Comparison of ENCODE assay signal across 25 cellular contexts in genomic region chr6:14192186-14192788, GRCh38.
DNase-seq lines count a peak whose midpoint lies in the region; ATAC-seq, FAIRE-seq and TF ChIP-seq lines count a peak whose summit lies in the region.
"Had no signal": no experiment of that assay in that cellular context is flagged by ENCODE, and none has a peak within 500 bp of the region (broad histone marks: within the 10 kb centered on the region; RNA-seq: fewer than 3 reads in every experiment).

No MANE protein-coding gene starts in this region.

- BruUV-seq in IMR-90 (replicated peaks; lab: Mats Ljungman, UMichigan) = no TSS peak

- H4K20me1 ChIP-seq in IMR-90 (ENCODE audit: insufficient read depth, low read length) (no peaks in the 10 kb centered on the region), H1 (replicated peaks in 1 of 2; ENCODE audit: control insufficient read depth in 1 of 2, insufficient read depth in 2 of 2, low read length in 2 of 2) (no peaks in the 10 kb centered on the region)
- H4K20me1 ChIP-seq: BLaER1 treated with 17β-estradiol and CSF1 and Interleukin-3, amounts not matched to agents 10 nM and 100 nM had no signal

- H2AK5ac ChIP-seq in IMR-90 (ENCODE audit: low read depth, low read length) (no peak overlapping the region), H1 (ENCODE audit: low read depth, low read length) (no peak overlapping the region)

- H3K79me1 ChIP-seq in IMR-90 (ENCODE audit: low read depth in 1 of 2, low read length in 2 of 2) (no peaks in the 10 kb centered on the region), H1 (ENCODE audit: low read depth, low read length) (no peaks in the 10 kb centered on the region)

- H3K4ac ChIP-seq in IMR-90 (ENCODE audit: low read depth, low read length) (no peak overlapping the region), H1 (replicated peaks; ENCODE audit: insufficient read length, low read depth, low read length) (no peak overlapping the region)

- H3K4me2 ChIP-seq in IMR-90 (ENCODE audit: low read depth, low read length) (no peak overlapping the region), H1 (ENCODE audit: insufficient read depth in 1 of 2, low read depth in 2 of 2, low read length in 2 of 2) (no peak overlapping the region)
- H3K4me2 ChIP-seq: BLaER1 treated with 17β-estradiol and CSF1 and Interleukin-3, amounts not matched to agents 10 nM and 100 nM had no signal

- no peak overlapping the region for H2AK9ac ChIP-seq in IMR-90 (replicated peaks; ENCODE audit: low read depth, low read length, poor library complexity)

- POLR2A ChIA-PET in IMR-90 (lab: Charles Lee; ENCODE audit: unreplicated experiment) (no interaction called here), H1 (lab: Charles Lee; ENCODE audit: partially characterized antibody) (no interaction called here)

- no peak overlapping the region for H3K23ac ChIP-seq in IMR-90 (ENCODE audit: low read depth, low read length)
- no peak overlapping the region for H3K23ac ChIP-seq in H1 (ENCODE audit: insufficient read length)

- H3K36me3 ChIP-seq in IMR-90 (ENCODE audit: control insufficient read depth, insufficient read depth, low read length) = no peaks in the 10 kb centered on the region
- H3K36me3 ChIP-seq in H1 (ENCODE audit: control insufficient read depth in 2 of 4, insufficient read depth in 4 of 4, low read length in 3 of 4) = no peaks in the 10 kb centered on the region
- no peaks in the 10 kb centered on the region for H3K36me3 ChIP-seq in MG63
- H3K36me3 ChIP-seq: adrenal gland; BLaER1 treated with 17β-estradiol and CSF1 and Interleukin-3, amounts not matched to agents 10 nM and 100 nM; esophagus squamous epithelium; lower lobe of right lung; upper lobe of right lung had no signal

- ATAC-seq in IMR-90 (ENCODE audit: low read depth) (no peak), left ventricle myocardium superior (peak; percentile 55), GM18868 (IDR thresholded peaks at IDR 0.05; ENCODE audit: unreplicated experiment) (no peak)
- ATAC-seq: lower lobe of right lung; sciatic nerve; stimulated activated effector memory CD8-positive, alpha-beta T cell treated with anti-CD3 and anti-CD28 coated beads, Interleukin-12 subunit alpha, Interleukin-12 subunit beta, amount 100 ng/mL, for 72 hours; T-cell; upper lobe of right lung had no signal

- H3K79me2 ChIP-seq in H1 (ENCODE audit: control insufficient read depth in 1 of 2, insufficient read depth in 2 of 2, low read length in 2 of 2) = no peaks in the 10 kb centered on the region

- TF ChIP-seq POLR2A in IMR-90 (IDR thresholded peaks at IDR 0.05; ENCODE audit: low read depth, low read length) (no peak), H1 (IDR thresholded peaks at IDR 0.05; ENCODE audit: control extremely low read depth in 1 of 2, low read depth in 2 of 2, low read length in 2 of 2) (no peak)

- no peak overlapping the region for H3K4me3 ChIP-seq in AG09309 (ENCODE audit: control insufficient read depth, low read depth, low read length)
- no peak overlapping the region for H3K4me3 ChIP-seq in IMR-90 (ENCODE audit: insufficient read depth, low read depth, low read length)
- no peak overlapping the region for H3K4me3 ChIP-seq in H1 (ENCODE audit: extremely low read depth in 1 of 4, insufficient read depth in 2 of 4, low read depth in 3 of 4, low read length in 4 of 4)
- H3K4me3 ChIP-seq in MG63 = no peak overlapping the region
- H3K4me3 ChIP-seq: adrenal gland; BLaER1 treated with 17β-estradiol and CSF1 and Interleukin-3, amounts not matched to agents 10 nM and 100 nM; esophagus squamous epithelium; lower lobe of right lung; upper lobe of right lung had no signal

- H3K18ac ChIP-seq in IMR-90 (ENCODE audit: low read depth, low read length) = no peak overlapping the region
- H3K18ac ChIP-seq in H1 (ENCODE audit: extremely low read depth, low read length) = no peak overlapping the region

- H3K4me1 ChIP-seq in IMR-90 (ENCODE audit: control insufficient read depth, insufficient read depth, low read length) (no peaks in the 10 kb centered on the region), H1 (replicated peaks in 1 of 4; ENCODE audit: control insufficient read depth in 3 of 4, insufficient read depth in 4 of 4, low read length in 3 of 4) (peaks cover 0 to 15% (median 5%) of the 10 kb centered on the region in 4 experiments; a peak in 6 of 7 replicates)
- H3K4me1 ChIP-seq: adrenal gland; BLaER1 treated with 17β-estradiol and CSF1 and Interleukin-3, amounts not matched to agents 10 nM and 100 nM; esophagus squamous epithelium; lower lobe of right lung; upper lobe of right lung had no signal

- dilution Hi-C loops in IMR-90 (cut with HindIII; ENCODE audit: low sequenced_read_pairs, unreplicated experiment) = no loop called here

- CTCF ChIA-PET in IMR-90 (lab: Yijun Ruan, JAX) = interaction anchor here (0.6 kb wide), 1 partner anchor 1435 kb away, joined by 3 read pairs; no protein-coding TSS in a partner anchor
- CTCF ChIA-PET in H1 (lab: Charles Lee; ENCODE audit: partially characterized antibody) = interaction anchor here (0.8 to 1.3 kb wide), 2 partner anchors 9 to 130 kb away, joined by 5 read pairs; no protein-coding TSS in a partner anchor

- no peak for TF ChIP-seq EP300 in H1 (IDR thresholded peaks at IDR 0.05; ENCODE audit: borderline replicate concordance in 1 of 2, low read depth in 2 of 2, low read length in 2 of 2)

- FAIRE-seq in H1 (lab: Jason Lieb, UNC) = no peak
- FAIRE-seq: RCC 7860 had no signal

- H2BK5ac ChIP-seq in IMR-90 (ENCODE audit: low read depth, low read length, poor library complexity, severe bottlenecking) = no peak overlapping the region
- no peak overlapping the region for H2BK5ac ChIP-seq in H1 (ENCODE audit: low read depth, low read length)

- in situ Hi-C loops in IMR-90 (cut with MboI; ENCODE audit: low sequenced_read_pairs) = no loop called here

- TF ChIP-seq RAD21 in IMR-90 (IDR thresholded peaks at IDR 0.05; ENCODE audit: low read length) (peak; percentile 19; the same call in 1 of the 2 replicates), H1 (IDR thresholded peaks at IDR 0.05 in 1 of 2, conservative IDR thresholded peaks at IDR 0.05 in 1 of 2; ENCODE audit: low read depth in 2 of 2, low read length in 2 of 2) (peak; percentile 22 to 39; a peak in 3 of 4 replicates)

- H4K8ac ChIP-seq in IMR-90 (ENCODE audit: low read depth in 2 of 2, low read length in 2 of 2) (no peak overlapping the region), H1 (ENCODE audit: extremely low read depth, insufficient read depth, low read length) (no peak overlapping the region)

- H2BK15ac ChIP-seq in IMR-90 (ENCODE audit: low read depth, low read length) (no peak overlapping the region), H1 (ENCODE audit: low read length) (no peak overlapping the region)

- DNase-seq in AG09309 (ENCODE audit: low read depth) (no peak), IMR-90 (no peak), H1 (ENCODE audit: low read depth in 1 of 2, low spot score in 2 of 2) (no peak), left ventricle myocardium superior (no peak), MG63 (no peak), NCI-H187 treated with DMSO at 0.1 percent for 48 hours (lab: John Stamatoyannopoulos, UW) (no peak), NCI-H345 (lab: John Stamatoyannopoulos, UW) (no peak)
- DNase-seq: activated CD4-positive, alpha-beta T cell treated with anti-CD3 and anti-CD28 coated beads, Interleukin-2, amount 50 U/mL, for 4 hours; activated CD4-positive, CD25-positive, alpha-beta regulatory T cell; activated naive CD4-positive, alpha-beta T cell treated with anti-CD3 and anti-CD28 coated beads for 36 hours; adrenal gland; DMS79 treated with DMSO at 0.1 percent for 48 hours; esophagus squamous epithelium; lower lobe of right lung; NCI-H187; NCI-H526 treated with DMSO at 0.1 percent for 48 hours; nephron progenitor cell; stimulated activated CD4-positive, alpha-beta T cell treated with anti-CD3 and anti-CD28 coated beads, Interleukin-4, amount 100 ng/mL, for 24 hours; T-cell; upper lobe of right lung had no signal

- H3K9me3 ChIP-seq in IMR-90 (ENCODE audit: control insufficient read depth, insufficient read depth, low read length) = no peaks in the 10 kb centered on the region
- H3K9me3 ChIP-seq in H1 (ENCODE audit: insufficient read depth in 2 of 2, low read depth in 1 of 2, low read length in 1 of 2) = no peaks in the 10 kb centered on the region
- no peaks in the 10 kb centered on the region for H3K9me3 ChIP-seq in MG63
- H3K9me3 ChIP-seq: adrenal gland; BLaER1 treated with 17β-estradiol and CSF1 and Interleukin-3, amounts not matched to agents 10 nM and 100 nM; esophagus squamous epithelium; lower lobe of right lung; upper lobe of right lung had no signal

- H3K9me1 ChIP-seq in IMR-90 (ENCODE audit: insufficient read depth, low read length) = no peaks in the 10 kb centered on the region

- TF ChIP-seq CTCF in AG09309 (IDR thresholded peaks at IDR 0.05; ENCODE audit: control insufficient read depth, insufficient read depth, low read depth, low read length, missing control alignments) (peak; percentile 31), IMR-90 (conservative IDR thresholded peaks at IDR 0.05; ENCODE audit: low read depth, low read length) (0 out of 2 replicates have a peak, but pooled peaks have one; percentile 12), H1 (IDR thresholded peaks at IDR 0.05; ENCODE audit: control extremely low read depth in 1 of 3, insufficient read depth in 1 of 3, low read depth in 1 of 3, low read length in 3 of 3) (no peak)

- H3K9ac ChIP-seq in IMR-90 (ENCODE audit: low read depth, low read length) (no peak overlapping the region), H1 (replicated peaks in 1 of 4; ENCODE audit: extremely low read depth in 1 of 4, low read depth in 3 of 4, low read length in 3 of 4) (no peak overlapping the region)
- H3K9ac ChIP-seq: BLaER1 treated with 17β-estradiol and CSF1 and Interleukin-3, amounts not matched to agents 10 nM and 100 nM had no signal

- no peak overlapping the region for H4K5ac ChIP-seq in IMR-90 (ENCODE audit: low read depth, low read length)
- H4K5ac ChIP-seq in H1 (ENCODE audit: insufficient read length, low read depth, low read length) = no peak overlapping the region

- intact Hi-C loops in IMR-90 (cut with micrococcal nuclease) = no loop called here
- intact Hi-C loops in left ventricle myocardium superior (cut with micrococcal nuclease) = no loop called here

- H3K27ac ChIP-seq in IMR-90 (ENCODE audit: insufficient read depth, low read length) = no peak overlapping the region
- H3K27ac ChIP-seq in H1 (ENCODE audit: low read depth, low read length) = no peak overlapping the region
- H3K27ac ChIP-seq: adrenal gland; BLaER1 treated with 17β-estradiol and CSF1 and Interleukin-3, amounts not matched to agents 10 nM and 100 nM; esophagus squamous epithelium; lower lobe of right lung; upper lobe of right lung had no signal

- no peak overlapping the region for H4K91ac ChIP-seq in IMR-90 (ENCODE audit: insufficient read depth, low read depth, low read length)
- no peak overlapping the region for H4K91ac ChIP-seq in H1 (replicated peaks; ENCODE audit: insufficient read length, low read length)

- H3K56ac ChIP-seq in IMR-90 (ENCODE audit: extremely low read depth, insufficient read depth, low read length) (no peak overlapping the region), H1 (replicated peaks; ENCODE audit: insufficient read length, low read depth, low read length) (no peak overlapping the region)

- H2AFZ ChIP-seq in IMR-90 (replicated peaks; ENCODE audit: low read length, poor library complexity) (no peak overlapping the region), H1 (ENCODE audit: low read length) (no peak overlapping the region)

- no peak overlapping the region for H2BK120ac ChIP-seq in IMR-90 (ENCODE audit: low read depth, low read length)
- no peak overlapping the region for H2BK120ac ChIP-seq in H1 (replicated peaks; ENCODE audit: low read depth, low read length)

- H3K27me3 ChIP-seq in IMR-90 (ENCODE audit: control insufficient read depth, insufficient read depth, low read length) (peaks cover 58% of the 10 kb centered on the region), H1 (replicated peaks in 1 of 4; ENCODE audit: control insufficient read depth in 3 of 4, extremely low read depth in 1 of 4, insufficient read depth in 3 of 4, low read length in 3 of 4) (peaks cover 0 to 2% (median 0%) of the 10 kb centered on the region in 4 experiments; a peak in 1 of 7 replicates), MG63 (no peaks in the 10 kb centered on the region; the same call in 1 of the 2 replicates)
- H3K27me3 ChIP-seq: BLaER1 treated with 17β-estradiol and CSF1 and Interleukin-3, amounts not matched to agents 10 nM and 100 nM; upper lobe of right lung had no signal

- H3K23me2 ChIP-seq in H1 (ENCODE audit: low read depth, low read length) = no peaks in the 10 kb centered on the region

- no CpG with 5 or more reads among the region's 3 CpGs for WGBS in IMR-90 (ENCODE audit: extremely low coverage in 2 of 2, insufficient read length in 1 of 2), 2 experiments
- 77% methylated on average over 3 of the region's 3 CpGs; no CpG with 5 or more reads in 1 of the 2 experiments for WGBS in H1 (ENCODE audit: extremely low coverage in 1 of 2, insufficient coverage in 1 of 2, insufficient read length in 1 of 2, insufficient replicate concordance in 2 of 2, low coverage in 1 of 2, low lambda C conversion rate in 2 of 2, missing lambda C conversion rate in 1 of 2), 2 experiments

- no peak overlapping the region for H3K14ac ChIP-seq in IMR-90 (replicated peaks; ENCODE audit: low read depth, low read length)
- H3K14ac ChIP-seq in H1 (ENCODE audit: insufficient read length) = no peak overlapping the region

- no peak overlapping the region for H2BK12ac ChIP-seq in H1 (ENCODE audit: low read depth, low read length)

- no peak overlapping the region for H2BK20ac ChIP-seq in IMR-90 (ENCODE audit: low read depth, low read length)
- H2BK20ac ChIP-seq in H1 (ENCODE audit: low read length) = no peak overlapping the region

Comparison
In these comparisons a context has a peak if more than half of its experiments do, and no peak if none do; other contexts are left out.
1. CTCF ChIP-seq: peak in AG09309 (single experiment) and IMR-90 (single experiment); none in H1 (0 of 3).